Comparison of ENCODE assay signal across 18 cellular contexts in the genomic region with DNA sequence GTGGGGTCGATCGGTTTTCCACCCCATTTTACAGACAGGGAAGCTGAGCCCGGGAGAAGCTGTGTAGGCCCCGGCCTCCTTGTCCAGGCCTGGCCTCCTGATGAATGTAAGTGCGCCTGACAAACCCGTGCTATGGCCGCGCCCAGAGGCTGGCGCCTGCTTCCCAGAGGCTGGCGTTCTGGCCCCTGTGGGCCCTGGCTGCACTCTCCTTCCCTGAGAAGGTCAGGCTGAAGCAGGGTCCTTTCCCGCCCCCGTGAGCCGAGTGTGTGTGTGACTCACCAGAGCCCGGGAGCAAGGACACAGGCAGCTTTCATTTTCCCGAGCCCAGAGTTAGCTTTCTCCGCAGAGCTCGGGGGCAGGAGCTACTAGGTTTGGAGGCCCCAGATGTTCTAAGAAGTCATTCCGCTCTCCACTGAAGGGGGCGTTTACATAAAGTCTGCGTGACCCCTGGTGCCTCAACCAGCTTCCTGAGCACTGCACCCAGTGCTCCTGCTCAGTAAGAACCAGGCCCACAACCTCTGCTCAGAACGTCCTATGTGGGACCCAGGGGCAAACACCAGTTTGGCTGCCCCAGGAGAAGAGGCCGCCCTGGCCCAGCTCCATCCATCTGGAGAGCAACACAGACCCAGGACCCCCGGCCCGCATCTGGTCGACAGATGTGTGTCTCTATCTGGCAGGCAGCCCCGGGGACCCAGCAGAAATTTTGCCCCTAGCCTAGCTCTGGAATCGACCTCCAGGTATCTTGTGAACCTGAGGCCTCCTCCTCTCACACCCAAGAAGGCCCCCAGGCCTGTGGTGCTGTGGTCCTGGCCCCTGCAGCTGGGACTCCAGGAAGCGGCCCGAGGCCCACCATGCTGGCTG. TPM values are rescaled to one million over a fixed set of nuclear protein-coding genes. Genes with fewer than 3 reads are reported as not detected.
DNase-seq lines count a peak whose midpoint lies in the region; ATAC-seq and TF ChIP-seq lines count a peak whose summit lies in the region.
"Had no signal": no experiment of that assay in that cellular context is flagged by ENCODE, and none has a peak within 500 bp of the region (broad histone marks: within the 10 kb centered on the region; RNA-seq: fewer than 3 reads in every experiment).

No MANE protein-coding gene starts in this region.

- CTCF ChIA-PET in SK-N-SH (lab: Yijun Ruan, JAX), result interaction anchor here (1.0 to 1.8 kb wide), 3 partner anchors 153 to 268 kb away, joined by 3 to 6 read pairs (median 5); no protein-coding TSS in a partner anchor

- DNase-seq in ELF-1 (ENCODE audit: low read depth, low spot score) (peak; percentile 30), SK-N-SH (peak; percentile 61), fibroblast of lung (ENCODE audit: low read depth in 2 of 2) (peak; percentile 49 to 60), skeletal muscle cell (ENCODE audit: low read depth) (peak; percentile 31), SW 1271 (lab: John Stamatoyannopoulos, UW) (no peak), GM10266 (ENCODE audit: extremely low spot score) (no peak)
- DNase-seq: activated CD4-positive, CD25-positive, alpha-beta regulatory T cell; amniotic stem cell; lower lobe of right lung; naive B cell; NCI-H2029 treated with DMSO at 0.1 percent for 48 hours; NCI-H524; tibial artery had no signal

- peaks cover 0 to 9% of the 10 kb centered on the region in 2 experiments; a peak in 1 of 4 replicates for H3K4me1 ChIP-seq in SK-N-SH (ENCODE audit: control insufficient read depth in 1 of 2, insufficient read depth in 2 of 2, low read depth in 1 of 2, low read length in 1 of 2)
- no peaks in the 10 kb centered on the region for H3K4me1 ChIP-seq in fibroblast of lung (ENCODE audit: control insufficient read depth, extremely low read depth, insufficient read depth, low read length)

- H3K79me2 ChIP-seq in SK-N-SH (ENCODE audit: insufficient read depth) (no peaks in the 10 kb centered on the region), fibroblast of lung (ENCODE audit: control insufficient read depth, insufficient read depth, low read length) (no peaks in the 10 kb centered on the region)

- TF ChIP-seq EP300 in SK-N-SH (IDR thresholded peaks at IDR 0.05; ENCODE audit: borderline replicate concordance in 1 of 2, low read depth in 1 of 2, low read length in 1 of 2), result no peak

- no peak for ATAC-seq in HG02571 (IDR thresholded peaks at IDR 0.05; ENCODE audit: unreplicated experiment)
- ATAC-seq: activated T-helper 17 cell treated with anti-CD3 and anti-CD28 coated beads, Interleukin-2, amount 50 U/mL, for 72 hours; lower lobe of right lung; stimulated activated effector memory CD8-positive, alpha-beta T cell treated with anti-CD3 and anti-CD28 coated beads, Interleukin-12 subunit alpha, Interleukin-12 subunit beta, amount 100 ng/mL, for 72 hours had no signal

- H3K36me3 ChIP-seq in SK-N-SH (replicated peaks in 1 of 2; ENCODE audit: control insufficient read depth in 1 of 2, insufficient read depth in 2 of 2, low read length in 1 of 2), result peaks cover 0 to 54% of the 10 kb centered on the region in 2 experiments
- H3K36me3 ChIP-seq in fibroblast of lung (ENCODE audit: control insufficient read depth, insufficient read depth, low read length), result peaks cover 16% of the 10 kb centered on the region

- no peaks in the 10 kb centered on the region for H3K9me2 ChIP-seq in SK-N-SH

- peaks cover 3% of the 10 kb centered on the region; the same call in 1 of the 2 replicates for H4K20me1 ChIP-seq in SK-N-SH (ENCODE audit: insufficient read depth)
- H4K20me1 ChIP-seq in fibroblast of lung (ENCODE audit: control insufficient read depth, extremely low read depth, insufficient read depth, low read length), result no peaks in the 10 kb centered on the region

- POLR2A ChIA-PET in SK-N-SH (lab: Yijun Ruan, JAX), result no interaction called here

- no peak overlapping the region for H3K9ac ChIP-seq in SK-N-SH
- no peak overlapping the region for H3K9ac ChIP-seq in fibroblast of lung (ENCODE audit: insufficient read depth, low read length)

- no peak for TF ChIP-seq RAD21 in SK-N-SH (IDR thresholded peaks at IDR 0.05; ENCODE audit: low read length)

- no peaks in the 10 kb centered on the region for H3K27me3 ChIP-seq in SK-N-SH (ENCODE audit: insufficient read depth)
- H3K27me3 ChIP-seq in fibroblast of lung (ENCODE audit: control insufficient read depth, insufficient read depth, low read length), result no peaks in the 10 kb centered on the region
- H3K27me3 ChIP-seq: tibial artery had no signal

- no peak overlapping the region for H3K27ac ChIP-seq in SK-N-SH (ENCODE audit: low read depth in 2 of 2, low read length in 1 of 2)
- H3K27ac ChIP-seq in fibroblast of lung (ENCODE audit: insufficient read depth, low read length), result no peak overlapping the region
- H3K27ac ChIP-seq: lower lobe of right lung, tibial artery had no signal

- H3K4me3 ChIP-seq in SK-N-SH (ENCODE audit: low read depth in 2 of 2, low read length in 1 of 2), result no peak overlapping the region
- no peak overlapping the region for H3K4me3 ChIP-seq in fibroblast of lung (replicated peaks in 1 of 4; ENCODE audit: control extremely low read depth in 1 of 4, insufficient read depth in 1 of 4, low read depth in 3 of 4, low read length in 4 of 4)
- H3K4me3 ChIP-seq in skeletal muscle cell (ENCODE audit: low read depth, low read length), result no peak overlapping the region
- H3K4me3 ChIP-seq: lower lobe of right lung, tibial artery had no signal

- no peak for TF ChIP-seq CTCF in SK-N-SH (IDR thresholded peaks at IDR 0.05)
- TF ChIP-seq CTCF in fibroblast of lung (conservative IDR thresholded peaks at IDR 0.05 in 1 of 2, IDR thresholded peaks at IDR 0.05 in 1 of 2; ENCODE audit: low read depth in 1 of 2, low read length in 2 of 2), result no peak
- no peak for TF ChIP-seq CTCF in GM10266 (IDR thresholded peaks at IDR 0.05; ENCODE audit: control insufficient read depth, insufficient read depth, low read depth, missing control alignments)

- no peaks in the 10 kb centered on the region for H3F3A ChIP-seq in SK-N-SH (replicated peaks; ENCODE audit: insufficient read depth)

- no peak overlapping the region for H3K4me2 ChIP-seq in SK-N-SH
- no peak overlapping the region for H3K4me2 ChIP-seq in fibroblast of lung (ENCODE audit: extremely low read depth, insufficient read depth, low read length)

- WGBS in SK-N-SH (ENCODE audit: low lambda C conversion rate), result 82% methylated on average over 10 of the region's 29 CpGs

- H3K9me3 ChIP-seq in SK-N-SH (no peaks in the 10 kb centered on the region), fibroblast of lung (ENCODE audit: control insufficient read depth, insufficient read depth, low read depth, low read length) (no peaks in the 10 kb centered on the region)
- H3K9me3 ChIP-seq: lower lobe of right lung, tibial artery had no signal

- H2AFZ ChIP-seq in SK-N-SH (ENCODE audit: low read depth) (no peak overlapping the region), fibroblast of lung (ENCODE audit: low read length) (no peak overlapping the region)

TF ChIP-seq in SK-N-SH, 30 proteins besides CTCF, POLR2A, EP300 and RAD21 (continues in another document):
- TF ChIP-seq ELF1 (IDR thresholded peaks at IDR 0.05) (no peak), JUND (IDR thresholded peaks at IDR 0.05) (no peak), NFIC (IDR thresholded peaks at IDR 0.05; ENCODE audit: borderline replicate concordance) (no peak), TEAD4 (IDR thresholded peaks at IDR 0.05; ENCODE audit: borderline replicate concordance, insufficient read depth) (no peak), GATA2 (CRISPR knock-in tag; IDR thresholded peaks at IDR 0.05) (no peak), GABPA (IDR thresholded peaks at IDR 0.05; ENCODE audit: low read depth) (no peak)
- TF ChIP-seq, protein P1, sequence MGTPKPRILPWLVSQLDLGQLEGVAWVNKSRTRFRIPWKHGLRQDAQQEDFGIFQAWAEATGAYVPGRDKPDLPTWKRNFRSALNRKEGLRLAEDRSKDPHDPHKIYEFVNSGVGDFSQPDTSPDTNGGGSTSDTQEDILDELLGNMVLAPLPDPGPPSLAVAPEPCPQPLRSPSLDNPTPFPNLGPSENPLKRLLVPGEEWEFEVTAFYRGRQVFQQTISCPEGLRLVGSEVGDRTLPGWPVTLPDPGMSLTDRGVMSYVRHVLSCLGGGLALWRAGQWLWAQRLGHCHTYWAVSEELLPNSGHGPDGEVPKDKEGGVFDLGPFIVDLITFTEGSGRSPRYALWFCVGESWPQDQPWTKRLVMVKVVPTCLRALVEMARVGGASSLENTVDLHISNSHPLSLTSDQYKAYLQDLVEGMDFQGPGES (IDR thresholded peaks at IDR 0.05; ENCODE audit: low read depth, low read length), result no peak
- TF ChIP-seq, protein P2, sequence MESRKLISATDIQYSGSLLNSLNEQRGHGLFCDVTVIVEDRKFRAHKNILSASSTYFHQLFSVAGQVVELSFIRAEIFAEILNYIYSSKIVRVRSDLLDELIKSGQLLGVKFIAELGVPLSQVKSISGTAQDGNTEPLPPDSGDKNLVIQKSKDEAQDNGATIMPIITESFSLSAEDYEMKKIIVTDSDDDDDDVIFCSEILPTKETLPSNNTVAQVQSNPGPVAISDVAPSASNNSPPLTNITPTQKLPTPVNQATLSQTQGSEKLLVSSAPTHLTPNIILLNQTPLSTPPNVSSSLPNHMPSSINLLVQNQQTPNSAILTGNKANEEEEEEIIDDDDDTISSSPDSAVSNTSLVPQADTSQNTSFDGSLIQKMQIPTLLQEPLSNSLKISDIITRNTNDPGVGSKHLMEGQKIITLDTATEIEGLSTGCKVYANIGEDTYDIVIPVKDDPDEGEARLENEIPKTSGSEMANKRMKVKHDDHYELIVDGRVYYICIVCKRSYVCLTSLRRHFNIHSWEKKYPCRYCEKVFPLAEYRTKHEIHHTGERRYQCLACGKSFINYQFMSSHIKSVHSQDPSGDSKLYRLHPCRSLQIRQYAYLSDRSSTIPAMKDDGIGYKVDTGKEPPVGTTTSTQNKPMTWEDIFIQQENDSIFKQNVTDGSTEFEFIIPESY (IDR thresholded peaks at IDR 0.05; ENCODE audit: borderline replicate concordance, low read depth), result no peak
- TF ChIP-seq, protein P3, sequence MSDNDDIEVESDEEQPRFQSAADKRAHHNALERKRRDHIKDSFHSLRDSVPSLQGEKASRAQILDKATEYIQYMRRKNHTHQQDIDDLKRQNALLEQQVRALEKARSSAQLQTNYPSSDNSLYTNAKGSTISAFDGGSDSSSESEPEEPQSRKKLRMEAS (IDR thresholded peaks at IDR 0.05; ENCODE audit: low read depth), result no peak

RNA-seq across cellular contexts. Expression of a gene that starts 13.6 kb away (rescaled TPM):
- polyA plus RNA-seq in SK-N-SH (2012; rRNA removed) (14.5 and 14.9 TPM in 2 replicates), fibroblast of lung (4.0 and 4.6 TPM in 2 replicates)
- 5.2 and 6.2 TPM in 2 replicates for polyA plus RNA-seq in SK-N-SH (2012; cell fraction: cytosol; rRNA removed)
- polyA plus RNA-seq in SK-N-SH (2012; cell fraction: nucleus; rRNA removed), result 74.4 and 110 TPM in 2 replicates
- total RNA-seq in fibroblast of lung, result 4.6 and 7.6 TPM in 2 replicates
- 3.9 and 4.3 TPM in 2 replicates for polyA plus RNA-seq in fibroblast of lung (2012)
- 5.6 and 7.3 TPM in 2 replicates for polyA minus RNA-seq in fibroblast of lung (ENCODE audit: low replicate concordance)

RNA-seq across cellular contexts. Expression of a gene that starts 45.6 kb away (rescaled TPM):
- polyA plus RNA-seq in SK-N-SH (2012; rRNA removed) (not detected in 2 replicates), fibroblast of lung (not detected in 2 replicates)
- not detected in 2 replicates for polyA plus RNA-seq in SK-N-SH (2012; cell fraction: cytosol; rRNA removed)
- polyA plus RNA-seq in SK-N-SH (2012; cell fraction: nucleus; rRNA removed), result not detected in 2 replicates
- not detected in 2 replicates for total RNA-seq in fibroblast of lung
- not detected in 2 replicates for polyA plus RNA-seq in fibroblast of lung (2012)
- polyA minus RNA-seq in fibroblast of lung (ENCODE audit: low replicate concordance), result not detected in 2 replicates
- total RNA-seq: activated T-helper 17 cell treated with anti-CD3 and anti-CD28 coated beads, Interleukin-2, amount 50 U/mL, for 72 hours; chondrocyte; glomerular endothelial cell; lower lobe of right lung had no signal

Comparison
In these comparisons a context has a peak if more than half of its experiments do, and no peak if none do; other contexts are left out.
1. DNase-seq: peak in ELF-1 (single experiment), SK-N-SH (single experiment), fibroblast of lung (2 of 2) and skeletal muscle cell (single experiment); none in SW 1271 (0 of 2) and GM10266 (single experiment).